1 cellular context compared by ENCODE assay signal in genomic region chr7:108145401-108145800, GRCh38.
TF ChIP-seq lines count a peak whose summit lies in the region.

No MANE protein-coding gene starts in this region.

TF ChIP-seq in HepG2, 621 proteins besides CTCF, POLR2A, EP300 and RAD21:
- no peak for TF ChIP-seq TP53 (CRISPR knock-in tag; conservative IDR thresholded peaks at IDR 0.05)
- no peak for TF ChIP-seq BCLAF1 (IDR thresholded peaks at IDR 0.05)
- TF ChIP-seq HNRNPK (IDR thresholded peaks at IDR 0.05; ENCODE audit: low read depth, low read length, poor library complexity, severe bottlenecking): peak; percentile 12
- TF ChIP-seq NFYB (CRISPR knock-in tag; IDR thresholded peaks at IDR 0.05): no peak
